ENCODE assay signal across 19 cellular contexts in genomic region chr16:55955439-55955838, GRCh38.
A peak's percentile ranks its signal among the peaks of the same experiment; 100 is the strongest.
DNase-seq lines count a peak whose midpoint lies in the region; ATAC-seq and TF ChIP-seq lines count a peak whose summit lies in the region.
"Had no signal": no experiment of that assay in that cellular context is flagged by ENCODE, and none has a peak within 500 bp of the region (broad histone marks: within the 10 kb centered on the region; RNA-seq: fewer than 3 reads in every experiment).

No MANE protein-coding gene starts in this region.

- no peaks in the 10 kb centered on the region for H4K20me1 ChIP-seq in GM23248 (ENCODE audit: insufficient read depth)

- H3F3A ChIP-seq in GM23248 (ENCODE audit: insufficient read depth) = no peaks in the 10 kb centered on the region

- peaks cover 11% of the 10 kb centered on the region for H3K9me3 ChIP-seq in left ventricle myocardium inferior (replicated peaks)
- H3K9me3 ChIP-seq in sigmoid colon = no peaks in the 10 kb centered on the region
- no peaks in the 10 kb centered on the region for H3K9me3 ChIP-seq in GM23248 (ENCODE audit: low read depth)
- no peaks in the 10 kb centered on the region for H3K9me3 ChIP-seq in Peyer's patch
- H3K9me3 ChIP-seq: A549, HAP-1 had no signal

- no peaks in the 10 kb centered on the region for H3K27me3 ChIP-seq in left ventricle myocardium inferior (ENCODE audit: low read depth)
- no peaks in the 10 kb centered on the region for H3K27me3 ChIP-seq in sigmoid colon
- H3K27me3 ChIP-seq in GM23248 (replicated peaks; ENCODE audit: insufficient read depth) = no peaks in the 10 kb centered on the region
- H3K27me3 ChIP-seq in Peyer's patch = no peaks in the 10 kb centered on the region

- peak; percentile 13 for ATAC-seq in left ventricle myocardium superior
- ATAC-seq: A549, K562, SK-N-SH treated with all-trans-retinoic acid at 6 μM for 48 hours had no signal

- no peak for TF ChIP-seq EP300 in sigmoid colon (IDR thresholded peaks at IDR 0.05)

- no peaks in the 10 kb centered on the region for H3K9me2 ChIP-seq in GM23248 (ENCODE audit: insufficient read depth)

- DNase-seq in left ventricle myocardium inferior (no peak), cardiac septum (ENCODE audit: low spot score) (no peak), NCI-H2171 (lab: John Stamatoyannopoulos, UW) (peak; percentile 43), left ventricle myocardium superior (no peak), substantia nigra (lab: John Stamatoyannopoulos, UW) (no peak), sigmoid colon (no peak), GM23248 (no peak), Peyer's patch (no peak)
- DNase-seq: GDM1, NCI-H1105, NCI-H187 treated with DMSO at 0.1 percent for 48 hours, NCI-H510A, OCI-M1, SIG-M5, T-helper 1 cell had no signal

- in situ Hi-C loops in GM23248 (cut with MboI) = no loop called here

- WGBS in sigmoid colon, 2 donors = 80 to 85% methylated on average over 4 of the region's 4 CpGs
- 79% methylated on average over 4 of the region's 4 CpGs for WGBS in GM23248 (ENCODE audit: low coverage in 1 of 2, low lambda C conversion rate in 2 of 2, missing lambda C conversion rate in 2 of 2), 2 experiments

- intact Hi-C loops in left ventricle myocardium inferior (cut with micrococcal nuclease) (no loop called here), cardiac septum (cut with DNase I) (no loop called here), left ventricle myocardium superior (cut with micrococcal nuclease) (no loop called here), sigmoid colon (cut with DNase I) (no loop called here)

- no peaks in the 10 kb centered on the region for H3K36me3 ChIP-seq in left ventricle myocardium inferior
- no peaks in the 10 kb centered on the region for H3K36me3 ChIP-seq in sigmoid colon
- H3K36me3 ChIP-seq in GM23248 (ENCODE audit: low read depth) = no peaks in the 10 kb centered on the region
- H3K36me3 ChIP-seq in Peyer's patch = no peaks in the 10 kb centered on the region
- H3K36me3 ChIP-seq: HAP-1 had no signal

- TF ChIP-seq POLR2A in sigmoid colon (IDR thresholded peaks at IDR 0.05) (no peak), Peyer's patch (IDR thresholded peaks at IDR 0.05) (no peak)

- no peak overlapping the region for H3K4me2 ChIP-seq in GM23248 (ENCODE audit: unreplicated experiment)
- H3K4me2 ChIP-seq: A549 had no signal

- H3K4me3 ChIP-seq in left ventricle myocardium inferior = no peak overlapping the region
- no peak overlapping the region for H3K4me3 ChIP-seq in sigmoid colon
- no peak overlapping the region for H3K4me3 ChIP-seq in GM23248
- no peak overlapping the region for H3K4me3 ChIP-seq in Peyer's patch
- H3K4me3 ChIP-seq: A549, HAP-1, K562 had no signal

- no peak overlapping the region for H3K9ac ChIP-seq in GM23248

- peaks cover 16% of the 10 kb centered on the region for H3K4me1 ChIP-seq in left ventricle myocardium inferior
- H3K4me1 ChIP-seq in sigmoid colon = peaks cover 0 to 12% (median 0%) of the 10 kb centered on the region in 4 donors
- no peaks in the 10 kb centered on the region for H3K4me1 ChIP-seq in GM23248 (ENCODE audit: insufficient read depth)
- no peaks in the 10 kb centered on the region for H3K4me1 ChIP-seq in Peyer's patch
- H3K4me1 ChIP-seq: A549, HAP-1 had no signal

- no peaks in the 10 kb centered on the region for H3K79me2 ChIP-seq in GM23248 (ENCODE audit: insufficient read depth)

- H2AFZ ChIP-seq in GM23248 = no peak overlapping the region

- TF ChIP-seq CTCF in left ventricle myocardium inferior (IDR thresholded peaks at IDR 0.05; ENCODE audit: borderline replicate concordance) = no peak
- TF ChIP-seq CTCF in sigmoid colon (IDR thresholded peaks at IDR 0.05) = no peak
- no peak for TF ChIP-seq CTCF in Peyer's patch (IDR thresholded peaks at IDR 0.05)

- H3K27ac ChIP-seq in left ventricle myocardium inferior (replicated peaks) (peak overlapping the region; percentile 80), substantia nigra (ENCODE audit: low read depth, low read length, poor library complexity, severe bottlenecking) (peak overlapping the region; percentile 46), sigmoid colon (peak overlapping the region in 1 of 4 donors; percentile 37), GM23248 (no peak overlapping the region), Peyer's patch (peak overlapping the region in 2 of 4 donors; percentile 3 to 11)
- H3K27ac ChIP-seq: A549 had no signal
